ENCODE assay signal across 34 cellular contexts in the genomic region with DNA sequence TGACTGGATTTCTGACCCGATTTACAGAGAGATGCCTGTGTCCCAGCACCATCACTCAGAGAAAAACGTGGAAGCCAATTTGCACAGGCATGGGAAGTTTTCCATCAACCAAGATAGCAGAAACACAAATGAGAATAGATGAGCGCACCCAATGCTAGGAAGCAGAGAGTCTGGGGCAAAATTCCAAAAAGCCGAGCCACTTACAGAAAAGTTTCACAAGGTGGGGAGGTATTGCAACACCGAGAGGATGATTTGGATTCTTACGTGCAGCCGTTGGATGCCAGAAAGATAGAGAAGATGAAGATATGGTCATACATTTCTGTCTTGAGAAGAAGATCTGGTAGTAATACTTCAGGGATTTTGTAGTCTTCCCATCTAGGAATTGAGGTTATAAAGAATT. TPM values are rescaled to one million over a fixed set of nuclear protein-coding genes. Genes with fewer than 3 reads are reported as not detected.
"Had no signal": no experiment of that assay in that cellular context is flagged by ENCODE, and none has a peak within 500 bp of the region (broad histone marks: within the 10 kb centered on the region; RNA-seq: fewer than 3 reads in every experiment).

No MANE protein-coding gene starts in this region.

- H3K4me1 Mint-ChIP-seq: naive B cell; naive thymus-derived CD8-positive, alpha-beta T cell; stimulated activated memory B cell treated with anti-CD40 and anti-IgM and Interleukin-4, amounts not matched to agents 10 μg/mL and 1 μg/mL and 100 μg/mL, for 72 hours; stimulated activated naive CD8-positive, alpha-beta T cell treated with anti-CD3 and anti-CD28 coated beads, Interleukin-15, amount 100 ng/mL, for 72 hours had no signal

- H3K27ac ChIP-seq: neutrophil, ovary, parathyroid adenoma, psoas muscle, skin epidermis, spleen, suprapubic skin, thoracic aorta, thyroid gland, tibial nerve, upper lobe of right lung, uterus had no signal

- H3K27me3 ChIP-seq: neutrophil, ovary, spleen, suprapubic skin, thyroid gland, tibial nerve, upper lobe of right lung, uterus had no signal

- H3K4me3 ChIP-seq: ovary, psoas muscle, skin epidermis, smooth muscle cell, spleen, suprapubic skin, thoracic aorta, thyroid gland, tibial nerve, upper lobe of right lung, uterus had no signal

- H3K9ac ChIP-seq: parathyroid adenoma had no signal

- H3K4me2 ChIP-seq: smooth muscle cell had no signal

- H3K9me3 Mint-ChIP-seq: natural killer cell treated with Interleukin-12 subunit alpha and Interleukin-12 subunit beta and Interleukin-15 and Interleukin-18, amount 100 ng/mL, for 72 hours; stimulated activated memory B cell treated with anti-CD40 and anti-IgM and Interleukin-4, amounts not matched to agents 10 μg/mL and 1 μg/mL and 100 μg/mL, for 72 hours; stimulated activated naive CD8-positive, alpha-beta T cell treated with anti-CD3 and anti-CD28 coated beads, Interleukin-15, amount 100 ng/mL, for 72 hours had no signal

- H3K36me3 ChIP-seq: neutrophil, ovary, spleen, suprapubic skin, thoracic aorta, thyroid gland, tibial nerve, upper lobe of right lung, uterus had no signal

- H3K36me3 Mint-ChIP-seq: naive B cell; naive thymus-derived CD8-positive, alpha-beta T cell; natural killer cell treated with Interleukin-12 subunit alpha and Interleukin-12 subunit beta and Interleukin-15 and Interleukin-18, amount 100 ng/mL, for 72 hours; stimulated activated memory B cell treated with anti-CD40 and anti-IgM and Interleukin-4, amounts not matched to agents 10 μg/mL and 1 μg/mL and 100 μg/mL, for 72 hours; type B pancreatic cell had no signal

- ATAC-seq: naive thymus-derived CD8-positive, alpha-beta T cell; natural killer cell treated with Interleukin-12 subunit alpha and Interleukin-12 subunit beta and Interleukin-15 and Interleukin-18, amount 100 ng/mL, for 72 hours; right cardiac atrium; sciatic nerve; stimulated activated memory B cell treated with anti-CD40 and anti-IgM and Interleukin-4, amounts not matched to agents 10 μg/mL and 1 μg/mL and 100 μg/mL, for 72 hours; stimulated activated naive CD8-positive, alpha-beta T cell treated with anti-CD3 and anti-CD28 coated beads, Interleukin-15, amount 100 ng/mL, for 72 hours; stimulated activated naive CD8-positive, alpha-beta T cell treated with anti-CD3 and anti-CD28 coated beads, Interleukin-15, Interleukin-2, amounts not matched to agents 100 U/mL and 50 U/mL, for 24 hours; upper lobe of right lung had no signal

- H3K27me3 Mint-ChIP-seq: naive B cell; natural killer cell treated with Interleukin-12 subunit alpha and Interleukin-12 subunit beta and Interleukin-15 and Interleukin-18, amount 100 ng/mL, for 72 hours; progenitor cell of endocrine pancreas; stimulated activated memory B cell treated with anti-CD40 and anti-IgM and Interleukin-4, amounts not matched to agents 10 μg/mL and 1 μg/mL and 100 μg/mL, for 72 hours; type B pancreatic cell had no signal

- H3K4me1 ChIP-seq: parathyroid adenoma, psoas muscle, spleen, suprapubic skin, thyroid gland, upper lobe of right lung, uterus had no signal

- H2AFZ ChIP-seq: parathyroid adenoma had no signal

- DNase-seq: naive B cell; naive thymus-derived CD8-positive, alpha-beta T cell; nephron progenitor cell; nucleus accumbens; ovary; posterior cingulate gyrus; psoas muscle; right cardiac atrium; spleen; stimulated activated CD4-positive, alpha-beta T cell treated with anti-CD3 and anti-CD28 coated beads, Interleukin-12 subunit alpha, Interleukin-12 subunit beta, amount 100 ng/mL, for 4 hours; stimulated activated CD4-positive, alpha-beta T cell treated with anti-CD3 and anti-CD28 coated beads, Interleukin-1b, Interleukin-23, amount 100 ng/mL, for 48 hours; stimulated activated CD4-positive, alpha-beta T cell treated with anti-CD3 and anti-CD28 coated beads, Interleukin-4, amount 100 ng/mL, for 1 hour; stimulated activated CD4-positive, alpha-beta T cell treated with anti-CD3 and anti-CD28 coated beads, Interleukin-4, amount 100 ng/mL, for 4 hours; stimulated activated CD8-positive, alpha-beta memory T cell treated with anti-CD3 and anti-CD28 coated beads, Interleukin-4, amount 100 ng/mL, for 48 hours; stimulated activated naive CD4-positive, alpha-beta T cell; stimulated activated naive CD8-positive, alpha-beta T cell treated with anti-CD3 and anti-CD28 coated beads, Interleukin-15, amount 100 ng/mL, for 72 hours; stimulated activated naive CD8-positive, alpha-beta T cell treated with anti-CD3 and anti-CD28 coated beads, Interleukin-15, Interleukin-2, amounts not matched to agents 100 U/mL and 50 U/mL, for 24 hours; thyroid gland; upper lobe of right lung; uterus had no signal

- H3K79me2 ChIP-seq: parathyroid adenoma had no signal

- H3K27ac Mint-ChIP-seq: naive B cell; naive thymus-derived CD8-positive, alpha-beta T cell; natural killer cell treated with Interleukin-12 subunit alpha and Interleukin-12 subunit beta and Interleukin-15 and Interleukin-18, amount 100 ng/mL, for 72 hours; nephron progenitor cell; progenitor cell of endocrine pancreas; stimulated activated memory B cell treated with anti-CD40 and anti-IgM and Interleukin-4, amounts not matched to agents 10 μg/mL and 1 μg/mL and 100 μg/mL, for 72 hours; stimulated activated naive CD8-positive, alpha-beta T cell treated with anti-CD3 and anti-CD28 coated beads, Interleukin-15, amount 100 ng/mL, for 72 hours; type B pancreatic cell had no signal

- H3K9me3 ChIP-seq: neutrophil, ovary, psoas muscle, spleen, suprapubic skin, thoracic aorta, thyroid gland, tibial nerve, upper lobe of right lung, uterus had no signal

- H3K4me3 Mint-ChIP-seq: naive B cell; naive thymus-derived CD8-positive, alpha-beta T cell; natural killer cell treated with Interleukin-12 subunit alpha and Interleukin-12 subunit beta and Interleukin-15 and Interleukin-18, amount 100 ng/mL, for 72 hours; nephron progenitor cell; neural crest cell; stimulated activated memory B cell treated with anti-CD40 and anti-IgM and Interleukin-4, amounts not matched to agents 10 μg/mL and 1 μg/mL and 100 μg/mL, for 72 hours; stimulated activated naive CD8-positive, alpha-beta T cell treated with anti-CD3 and anti-CD28 coated beads, Interleukin-15, amount 100 ng/mL, for 72 hours; type B pancreatic cell had no signal

RNA-seq across cellular contexts. Expression of a gene that starts 57.4 kb away (rescaled TPM):
- total RNA-seq: naive thymus-derived CD8-positive, alpha-beta T cell; natural killer cell treated with Interleukin-12 subunit alpha and Interleukin-12 subunit beta and Interleukin-15 and Interleukin-18, amount 100 ng/mL, for 72 hours; osteoblast; spleen had no signal
- polyA plus RNA-seq: naive thymus-derived CD8-positive, alpha-beta T cell had no signal
